ENCODE assay signal across 19 cellular contexts in genomic region chr17:15662726-15663125, GRCh38.
"Had no signal": no experiment of that assay in that cellular context is flagged by ENCODE, and none has a peak within 500 bp of the region (broad histone marks: within the 10 kb centered on the region; RNA-seq: fewer than 3 reads in every experiment).

No MANE protein-coding gene starts in this region.

- H3K27me3 Mint-ChIP-seq: dendritic cell treated with granulocyte-macrophage colony-stimulating factor and Interleukin-4, amounts not matched to agents 40 ng/mL and 50 ng/mL, for 4 days; stimulated activated memory B cell treated with anti-CD40 and anti-IgM and Interleukin-4, amounts not matched to agents 10 μg/mL and 1 μg/mL and 100 μg/mL, for 72 hours had no signal

- H3K9me3 Mint-ChIP-seq: activated naive CD4-positive, alpha-beta T cell treated with anti-CD3 and anti-CD28 coated beads for 36 hours; activated T-cell treated with anti-CD3 and anti-CD28 coated beads, Interleukin-2, amount 50 U/mL, for 4 hours; dendritic cell treated with granulocyte-macrophage colony-stimulating factor and Interleukin-4, amounts not matched to agents 40 ng/mL and 50 ng/mL, for 4 days; natural killer cell; stimulated activated memory B cell treated with anti-CD40 and anti-IgM and Interleukin-4, amounts not matched to agents 10 μg/mL and 1 μg/mL and 100 μg/mL, for 72 hours had no signal

- H3K9ac ChIP-seq: parathyroid adenoma had no signal

- ATAC-seq: activated T-cell treated with anti-CD3 and anti-CD28 coated beads, Interleukin-2, amount 50 U/mL, for 4 hours; gastrocnemius medialis; natural killer cell; sciatic nerve; stimulated activated memory B cell treated with anti-CD40 and anti-IgM and Interleukin-4, amounts not matched to agents 10 μg/mL and 1 μg/mL and 100 μg/mL, for 72 hours; upper lobe of right lung had no signal

- H3K4me1 ChIP-seq: gastrocnemius medialis, upper lobe of right lung had no signal

- H3K4me3 ChIP-seq: gastrocnemius medialis, testis, upper lobe of right lung had no signal

- H3K4me3 Mint-ChIP-seq: activated naive CD4-positive, alpha-beta T cell treated with anti-CD3 and anti-CD28 coated beads for 36 hours; activated T-cell treated with anti-CD3 and anti-CD28 coated beads, Interleukin-2, amount 50 U/mL, for 4 hours; dendritic cell treated with granulocyte-macrophage colony-stimulating factor and Interleukin-4, amounts not matched to agents 40 ng/mL and 50 ng/mL, for 4 days; natural killer cell; stimulated activated memory B cell treated with anti-CD40 and anti-IgM and Interleukin-4, amounts not matched to agents 10 μg/mL and 1 μg/mL and 100 μg/mL, for 72 hours had no signal

- H3K9me3 ChIP-seq: gastrocnemius medialis, testis, upper lobe of right lung had no signal

- H3K79me2 ChIP-seq: parathyroid adenoma had no signal

- H3K36me3 Mint-ChIP-seq: natural killer cell had no signal

- H3K27ac Mint-ChIP-seq: activated naive CD4-positive, alpha-beta T cell treated with anti-CD3 and anti-CD28 coated beads for 36 hours; dendritic cell treated with granulocyte-macrophage colony-stimulating factor and Interleukin-4, amounts not matched to agents 40 ng/mL and 50 ng/mL, for 4 days; natural killer cell; stimulated activated memory B cell treated with anti-CD40 and anti-IgM and Interleukin-4, amounts not matched to agents 10 μg/mL and 1 μg/mL and 100 μg/mL, for 72 hours had no signal

- H3K36me3 ChIP-seq: gastrocnemius medialis, upper lobe of right lung had no signal

- H3K27me3 ChIP-seq: gastrocnemius medialis, testis, upper lobe of right lung had no signal

- DNase-seq: activated CD4-positive, alpha-beta T cell treated with anti-CD3 and anti-CD28 coated beads, Interleukin-2, amount 50 U/mL, for 1 hour; activated CD4-positive, CD25-positive, alpha-beta regulatory T cell treated with anti-CD3 and anti-CD28 coated beads, Interleukin-2, amount 50 U/mL, for 72 hours; activated CD8-positive, alpha-beta memory T cell treated with anti-CD3 and anti-CD28 coated beads, Interleukin-2, amount 50 U/mL, for 4 hours; activated naive CD4-positive, alpha-beta T cell treated with anti-CD3 and anti-CD28 coated beads for 36 hours; activated T-cell treated with anti-CD3 and anti-CD28 coated beads, Interleukin-2, amount 50 U/mL, for 4 hours; aorta; effector memory CD4-positive, alpha-beta T cell; gastrocnemius medialis; head of caudate nucleus; mesendoderm; natural killer cell; stimulated activated CD4-positive, alpha-beta T cell treated with anti-CD3 and anti-CD28 coated beads, Interleukin-4, amount 100 ng/mL, for 4 hours; T1000; testis; upper lobe of right lung had no signal

- H3K27ac ChIP-seq: gastrocnemius medialis, parathyroid adenoma, testis, upper lobe of right lung had no signal

- H2AFZ ChIP-seq: parathyroid adenoma had no signal
